In genomic region chr20:39880890-39881289, GRCh38 we compare ENCODE assay signal across 12 cellular contexts.
A peak's percentile ranks its signal among the peaks of the same experiment; 100 is the strongest.
DNase-seq lines count a peak whose midpoint lies in the region; ATAC-seq and TF ChIP-seq lines count a peak whose summit lies in the region.
"Had no signal": no experiment of that assay in that cellular context is flagged by ENCODE, and none has a peak within 500 bp of the region (broad histone marks: within the 10 kb centered on the region; RNA-seq: fewer than 3 reads in every experiment).

No MANE protein-coding gene starts in this region.

- H3K4me1 ChIP-seq in GM23338 (ENCODE audit: insufficient read depth) = 0 out of 2 replicates have a peak, but pooled peaks cover 3% of the 10 kb centered on the region
- peaks cover 9% of the 10 kb centered on the region for H3K4me1 ChIP-seq in OCI-LY3 (ENCODE audit: low read length)
- H3K4me1 ChIP-seq in ascending aorta = no peaks in the 10 kb centered on the region
- H3K4me1 ChIP-seq: tibial artery had no signal

- H3K4me1 Mint-ChIP-seq in GM23338 = peaks cover 26% of the 10 kb centered on the region

- H3K4me2 ChIP-seq in GM23338 (no peak overlapping the region), OCI-LY3 (ENCODE audit: low read length) (no peak overlapping the region)

- ATAC-seq in GM23338 = peak; percentile 51
- ATAC-seq: Panc1 had no signal

- H3K36me3 Mint-ChIP-seq in GM23338 (ENCODE audit: low read depth) = peaks cover 13% of the 10 kb centered on the region; the same call in 2 of the 3 replicates

- no peaks in the 10 kb centered on the region for H4K20me1 ChIP-seq in GM23338 (replicated peaks; ENCODE audit: insufficient read depth)
- H4K20me1 ChIP-seq in OCI-LY3 (ENCODE audit: insufficient read depth, low read length) = no peaks in the 10 kb centered on the region

- no peak overlapping the region for H3K9ac ChIP-seq in OCI-LY3 (ENCODE audit: low read length)

- H3K27ac Mint-ChIP-seq in GM23338 = no peak overlapping the region

- peak; percentile 26; the same call in 1 of the 2 replicates for TF ChIP-seq CTCF in BJ (IDR thresholded peaks at IDR 0.05; ENCODE audit: insufficient read depth, low read depth, low read length)
- peak; percentile 49 to 51 for TF ChIP-seq CTCF in GM23338 (conservative IDR thresholded peaks at IDR 0.05; ENCODE audit: low read depth in 2 of 2)
- peak; percentile 43 for TF ChIP-seq CTCF in OCI-LY3 (IDR thresholded peaks at IDR 0.05; ENCODE audit: low read depth, low read length)
- TF ChIP-seq CTCF in foreskin fibroblast (IDR thresholded peaks at IDR 0.05; ENCODE audit: low read depth, low read length) = peak; percentile 7
- TF ChIP-seq CTCF in ascending aorta (IDR thresholded peaks at IDR 0.05) = no peak

- H3K27ac ChIP-seq in GM23338 (ENCODE audit: low read depth) = no peak overlapping the region
- no peak overlapping the region for H3K27ac ChIP-seq in OCI-LY3 (ENCODE audit: low read length)
- H3K27ac ChIP-seq in ascending aorta = no peak overlapping the region
- H3K27ac ChIP-seq: neutrophil, tibial artery had no signal

- no peaks in the 10 kb centered on the region for H3K27me3 ChIP-seq in BJ (ENCODE audit: control insufficient read depth, insufficient read depth, low read length)
- H3K27me3 ChIP-seq in GM23338 (ENCODE audit: insufficient read depth) = no peaks in the 10 kb centered on the region
- H3K27me3 ChIP-seq in OCI-LY3 (ENCODE audit: low read depth, low read length) = no peaks in the 10 kb centered on the region
- no peaks in the 10 kb centered on the region for H3K27me3 ChIP-seq in ascending aorta
- H3K27me3 ChIP-seq: tibial artery had no signal

- no peak overlapping the region for H3K4me3 Mint-ChIP-seq in GM23338

- peaks cover 16% of the 10 kb centered on the region; the same call in 2 of the 3 replicates for H3K9me3 Mint-ChIP-seq in GM23338

- CTCF ChIA-PET in BJ (lab: Yijun Ruan, JAX) = interaction anchor here (0.6 to 1.2 kb wide), 2 partner anchors 13 to 51 kb away, joined by 3 read pairs; no protein-coding TSS in a partner anchor

- DNase-seq in BJ (ENCODE audit: low read depth) = no peak
- DNase-seq in GM23338 (ENCODE audit: low spot score) = peak; percentile 50
- peak in 1 of 2 donors; percentile 26 for DNase-seq in foreskin fibroblast
- no peak for DNase-seq in anterior cingulate cortex (lab: John Stamatoyannopoulos, UW)
- no peak for DNase-seq in mucosa of gallbladder (ENCODE audit: low spot score)
- DNase-seq in activated gamma-delta T cell (lab: John Stamatoyannopoulos, UW) = no peak
- no peak for DNase-seq in ascending aorta (ENCODE audit: low spot score in 2 of 2)
- DNase-seq: activated CD4-positive, alpha-beta T cell treated with anti-CD3 and anti-CD28 coated beads, Interleukin-2, amount 50 U/mL, for 48 hours; tibial artery had no signal

- H3K9me2 ChIP-seq in GM23338 (ENCODE audit: insufficient read depth) = no peaks in the 10 kb centered on the region

- H3K36me3 ChIP-seq in BJ (ENCODE audit: control insufficient read depth, insufficient read depth, low read length) = no peaks in the 10 kb centered on the region
- no peaks in the 10 kb centered on the region for H3K36me3 ChIP-seq in GM23338 (ENCODE audit: insufficient read depth)
- peaks cover 3% of the 10 kb centered on the region for H3K36me3 ChIP-seq in OCI-LY3 (replicated peaks; ENCODE audit: low read depth, low read length)
- no peaks in the 10 kb centered on the region for H3K36me3 ChIP-seq in ascending aorta
- H3K36me3 ChIP-seq: neutrophil, tibial artery had no signal

- peaks cover 3% of the 10 kb centered on the region for H3K27me3 Mint-ChIP-seq in GM23338 (ENCODE audit: insufficient read depth, low read depth, poor library complexity)

- intact Hi-C loops in ascending aorta (cut with DNase I) = loop anchor here (10.0 kb wide), 1 partner anchor 1084 kb away; no protein-coding TSS in a partner anchor

- H3K79me2 ChIP-seq in GM23338 (replicated peaks; ENCODE audit: insufficient read depth) = no peaks in the 10 kb centered on the region
- H3K79me2 ChIP-seq in OCI-LY3 (ENCODE audit: low read length) = no peaks in the 10 kb centered on the region

- H3K4me3 ChIP-seq in BJ (ENCODE audit: low read depth, low read length) (no peak overlapping the region), GM23338 (no peak overlapping the region), OCI-LY3 (ENCODE audit: low read length) (no peak overlapping the region), foreskin fibroblast (ENCODE audit: low read depth in 1 of 2, low read length in 2 of 2) (no peak overlapping the region), ascending aorta (no peak overlapping the region)
- H3K4me3 ChIP-seq: tibial artery had no signal

- H2AFZ ChIP-seq in GM23338 (no peak overlapping the region), OCI-LY3 (ENCODE audit: low read depth, low read length) (no peak overlapping the region)

- POLR2A ChIA-PET in BJ (lab: Charles Lee) = no interaction called here

- no peaks in the 10 kb centered on the region for H3F3A ChIP-seq in GM23338 (replicated peaks; ENCODE audit: low read depth)

- H3K9me3 ChIP-seq in OCI-LY3 (ENCODE audit: insufficient read depth, low read length) = peaks cover 4% of the 10 kb centered on the region
- peaks cover 0 to 3% of the 10 kb centered on the region in 2 donors for H3K9me3 ChIP-seq in ascending aorta
- H3K9me3 ChIP-seq: neutrophil, tibial artery had no signal

TF ChIP-seq in GM23338, 12 proteins besides CTCF, POLR2A, EP300 and RAD21 (continues in another document):
- no peak for TF ChIP-seq ETS1 (IDR thresholded peaks at IDR 0.05)
- TF ChIP-seq CREB1 (CRISPR knock-in tag; IDR thresholded peaks at IDR 0.05; ENCODE audit: low read depth) = no peak
- no peak for TF ChIP-seq NANOG (IDR thresholded peaks at IDR 0.05; ENCODE audit: borderline replicate concordance)
- no peak for TF ChIP-seq POLR2AphosphoS5 (IDR thresholded peaks at IDR 0.05; ENCODE audit: low read depth)
- TF ChIP-seq ZNF331 (CRISPR knock-in tag; IDR thresholded peaks at IDR 0.05; ENCODE audit: low read depth) = no peak
- no peak for TF ChIP-seq EZH2 (IDR thresholded peaks at IDR 0.05; ENCODE audit: low read depth, unreplicated experiment)
- TF ChIP-seq STAT1 (IDR thresholded peaks at IDR 0.05; ENCODE audit: unreplicated experiment) = no peak
- TF ChIP-seq, protein P1, sequence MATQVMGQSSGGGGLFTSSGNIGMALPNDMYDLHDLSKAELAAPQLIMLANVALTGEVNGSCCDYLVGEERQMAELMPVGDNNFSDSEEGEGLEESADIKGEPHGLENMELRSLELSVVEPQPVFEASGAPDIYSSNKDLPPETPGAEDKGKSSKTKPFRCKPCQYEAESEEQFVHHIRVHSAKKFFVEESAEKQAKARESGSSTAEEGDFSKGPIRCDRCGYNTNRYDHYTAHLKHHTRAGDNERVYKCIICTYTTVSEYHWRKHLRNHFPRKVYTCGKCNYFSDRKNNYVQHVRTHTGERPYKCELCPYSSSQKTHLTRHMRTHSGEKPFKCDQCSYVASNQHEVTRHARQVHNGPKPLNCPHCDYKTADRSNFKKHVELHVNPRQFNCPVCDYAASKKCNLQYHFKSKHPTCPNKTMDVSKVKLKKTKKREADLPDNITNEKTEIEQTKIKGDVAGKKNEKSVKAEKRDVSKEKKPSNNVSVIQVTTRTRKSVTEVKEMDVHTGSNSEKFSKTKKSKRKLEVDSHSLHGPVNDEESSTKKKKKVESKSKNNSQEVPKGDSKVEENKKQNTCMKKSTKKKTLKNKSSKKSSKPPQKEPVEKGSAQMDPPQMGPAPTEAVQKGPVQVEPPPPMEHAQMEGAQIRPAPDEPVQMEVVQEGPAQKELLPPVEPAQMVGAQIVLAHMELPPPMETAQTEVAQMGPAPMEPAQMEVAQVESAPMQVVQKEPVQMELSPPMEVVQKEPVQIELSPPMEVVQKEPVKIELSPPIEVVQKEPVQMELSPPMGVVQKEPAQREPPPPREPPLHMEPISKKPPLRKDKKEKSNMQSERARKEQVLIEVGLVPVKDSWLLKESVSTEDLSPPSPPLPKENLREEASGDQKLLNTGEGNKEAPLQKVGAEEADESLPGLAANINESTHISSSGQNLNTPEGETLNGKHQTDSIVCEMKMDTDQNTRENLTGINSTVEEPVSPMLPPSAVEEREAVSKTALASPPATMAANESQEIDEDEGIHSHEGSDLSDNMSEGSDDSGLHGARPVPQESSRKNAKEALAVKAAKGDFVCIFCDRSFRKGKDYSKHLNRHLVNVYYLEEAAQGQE (IDR thresholded peaks at IDR 0.05; ENCODE audit: unreplicated experiment) = no peak
- no peak for TF ChIP-seq ZNF114 (CRISPR knock-in tag; IDR thresholded peaks at IDR 0.05)
- no peak for TF ChIP-seq JUNB (IDR thresholded peaks at IDR 0.05; ENCODE audit: unreplicated experiment)

Comparison
In these comparisons a context has a peak if more than half of its experiments do, and no peak if none do; other contexts are left out.
1. CTCF ChIP-seq: peak in BJ (single experiment), GM23338 (2 of 2), OCI-LY3 (single experiment) and foreskin fibroblast (single experiment); none in ascending aorta (0 of 3).